In genomic region chr18:46416706-46417638, GRCh38 we compare ENCODE assay signal across 1 cellular context.
A peak's percentile ranks its signal among the peaks of the same experiment; 100 is the strongest.
TF ChIP-seq lines count a peak whose summit lies in the region.

No MANE protein-coding gene starts in this region.

TF ChIP-seq in K562, 482 proteins besides CTCF, POLR2A, EP300 and RAD21 (continued from another document and continues in another):
- TF ChIP-seq, protein P1, sequence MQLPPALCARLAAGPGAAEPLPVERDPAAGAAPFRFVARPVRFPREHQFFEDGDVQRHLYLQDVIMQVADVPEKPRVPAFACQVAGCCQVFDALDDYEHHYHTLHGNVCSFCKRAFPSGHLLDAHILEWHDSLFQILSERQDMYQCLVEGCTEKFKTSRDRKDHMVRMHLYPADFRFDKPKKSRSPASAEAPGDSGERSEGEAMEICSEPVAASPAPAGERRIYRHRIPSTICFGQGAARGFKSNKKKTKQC (CRISPR knock-in tag; IDR thresholded peaks at IDR 0.05): no peak
- TF ChIP-seq BCOR (IDR thresholded peaks at IDR 0.05): no peak; the same call in 1 of the 2 replicates
- TF ChIP-seq ZBTB43 (CRISPR knock-in tag; IDR thresholded peaks at IDR 0.05): no peak
- no peak for TF ChIP-seq ZNF431 (CRISPR knock-in tag; IDR thresholded peaks at IDR 0.05)
- TF ChIP-seq, protein P2, sequence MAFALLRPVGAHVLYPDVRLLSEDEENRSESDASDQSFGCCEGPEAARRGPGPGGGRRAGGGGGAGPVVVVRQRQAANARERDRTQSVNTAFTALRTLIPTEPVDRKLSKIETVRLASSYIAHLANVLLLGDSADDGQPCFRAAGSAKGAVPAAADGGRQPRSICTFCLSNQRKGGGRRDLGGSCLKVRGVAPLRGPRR (CRISPR knock-in tag; IDR thresholded peaks at IDR 0.05): no peak
- TF ChIP-seq FOXK1 (CRISPR knock-in tag; IDR thresholded peaks at IDR 0.05; ENCODE audit: borderline replicate concordance): no peak
- TF ChIP-seq, protein P3, sequence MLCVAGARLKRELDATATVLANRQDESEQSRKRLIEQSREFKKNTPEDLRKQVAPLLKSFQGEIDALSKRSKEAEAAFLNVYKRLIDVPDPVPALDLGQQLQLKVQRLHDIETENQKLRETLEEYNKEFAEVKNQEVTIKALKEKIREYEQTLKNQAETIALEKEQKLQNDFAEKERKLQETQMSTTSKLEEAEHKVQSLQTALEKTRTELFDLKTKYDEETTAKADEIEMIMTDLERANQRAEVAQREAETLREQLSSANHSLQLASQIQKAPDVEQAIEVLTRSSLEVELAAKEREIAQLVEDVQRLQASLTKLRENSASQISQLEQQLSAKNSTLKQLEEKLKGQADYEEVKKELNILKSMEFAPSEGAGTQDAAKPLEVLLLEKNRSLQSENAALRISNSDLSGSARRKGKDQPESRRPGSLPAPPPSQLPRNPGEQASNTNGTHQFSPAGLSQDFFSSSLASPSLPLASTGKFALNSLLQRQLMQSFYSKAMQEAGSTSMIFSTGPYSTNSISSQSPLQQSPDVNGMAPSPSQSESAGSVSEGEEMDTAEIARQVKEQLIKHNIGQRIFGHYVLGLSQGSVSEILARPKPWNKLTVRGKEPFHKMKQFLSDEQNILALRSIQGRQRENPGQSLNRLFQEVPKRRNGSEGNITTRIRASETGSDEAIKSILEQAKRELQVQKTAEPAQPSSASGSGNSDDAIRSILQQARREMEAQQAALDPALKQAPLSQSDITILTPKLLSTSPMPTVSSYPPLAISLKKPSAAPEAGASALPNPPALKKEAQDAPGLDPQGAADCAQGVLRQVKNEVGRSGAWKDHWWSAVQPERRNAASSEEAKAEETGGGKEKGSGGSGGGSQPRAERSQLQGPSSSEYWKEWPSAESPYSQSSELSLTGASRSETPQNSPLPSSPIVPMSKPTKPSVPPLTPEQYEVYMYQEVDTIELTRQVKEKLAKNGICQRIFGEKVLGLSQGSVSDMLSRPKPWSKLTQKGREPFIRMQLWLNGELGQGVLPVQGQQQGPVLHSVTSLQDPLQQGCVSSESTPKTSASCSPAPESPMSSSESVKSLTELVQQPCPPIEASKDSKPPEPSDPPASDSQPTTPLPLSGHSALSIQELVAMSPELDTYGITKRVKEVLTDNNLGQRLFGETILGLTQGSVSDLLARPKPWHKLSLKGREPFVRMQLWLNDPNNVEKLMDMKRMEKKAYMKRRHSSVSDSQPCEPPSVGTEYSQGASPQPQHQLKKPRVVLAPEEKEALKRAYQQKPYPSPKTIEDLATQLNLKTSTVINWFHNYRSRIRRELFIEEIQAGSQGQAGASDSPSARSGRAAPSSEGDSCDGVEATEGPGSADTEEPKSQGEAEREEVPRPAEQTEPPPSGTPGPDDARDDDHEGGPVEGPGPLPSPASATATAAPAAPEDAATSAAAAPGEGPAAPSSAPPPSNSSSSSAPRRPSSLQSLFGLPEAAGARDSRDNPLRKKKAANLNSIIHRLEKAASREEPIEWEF (CRISPR knock-in tag; IDR thresholded peaks at IDR 0.05): no peak
- no peak for TF ChIP-seq EGR1 (conservative IDR thresholded peaks at IDR 0.05)
- no peak for TF ChIP-seq HDAC8 (tag; IDR thresholded peaks at IDR 0.05)
- 0 out of 2 replicates have a peak, but pooled peaks have one; percentile 59 for TF ChIP-seq BACH1 (tag; IDR thresholded peaks at IDR 0.05)
- TF ChIP-seq ZNF780A (CRISPR knock-in tag; IDR thresholded peaks at IDR 0.05): no peak
- TF ChIP-seq ZNF589 (CRISPR knock-in tag; IDR thresholded peaks at IDR 0.05; ENCODE audit: low read depth): no peak
- TF ChIP-seq MCM7 (IDR thresholded peaks at IDR 0.05): no peak
- TF ChIP-seq, protein P4, sequence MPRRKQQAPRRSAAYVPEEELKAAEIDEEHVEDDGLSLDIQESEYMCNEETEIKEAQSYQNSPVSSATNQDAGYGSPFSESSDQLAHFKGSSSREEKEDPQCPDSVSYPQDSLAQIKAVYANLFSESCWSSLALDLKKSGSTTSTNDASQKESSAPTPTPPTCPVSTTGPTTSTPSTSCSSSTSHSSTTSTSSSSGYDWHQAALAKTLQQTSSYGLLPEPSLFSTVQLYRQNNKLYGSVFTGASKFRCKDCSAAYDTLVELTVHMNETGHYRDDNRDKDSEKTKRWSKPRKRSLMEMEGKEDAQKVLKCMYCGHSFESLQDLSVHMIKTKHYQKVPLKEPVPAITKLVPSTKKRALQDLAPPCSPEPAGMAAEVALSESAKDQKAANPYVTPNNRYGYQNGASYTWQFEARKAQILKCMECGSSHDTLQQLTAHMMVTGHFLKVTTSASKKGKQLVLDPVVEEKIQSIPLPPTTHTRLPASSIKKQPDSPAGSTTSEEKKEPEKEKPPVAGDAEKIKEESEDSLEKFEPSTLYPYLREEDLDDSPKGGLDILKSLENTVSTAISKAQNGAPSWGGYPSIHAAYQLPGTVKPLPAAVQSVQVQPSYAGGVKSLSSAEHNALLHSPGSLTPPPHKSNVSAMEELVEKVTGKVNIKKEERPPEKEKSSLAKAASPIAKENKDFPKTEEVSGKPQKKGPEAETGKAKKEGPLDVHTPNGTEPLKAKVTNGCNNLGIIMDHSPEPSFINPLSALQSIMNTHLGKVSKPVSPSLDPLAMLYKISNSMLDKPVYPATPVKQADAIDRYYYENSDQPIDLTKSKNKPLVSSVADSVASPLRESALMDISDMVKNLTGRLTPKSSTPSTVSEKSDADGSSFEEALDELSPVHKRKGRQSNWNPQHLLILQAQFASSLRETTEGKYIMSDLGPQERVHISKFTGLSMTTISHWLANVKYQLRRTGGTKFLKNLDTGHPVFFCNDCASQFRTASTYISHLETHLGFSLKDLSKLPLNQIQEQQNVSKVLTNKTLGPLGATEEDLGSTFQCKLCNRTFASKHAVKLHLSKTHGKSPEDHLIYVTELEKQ (CRISPR knock-in tag; IDR thresholded peaks at IDR 0.05): no peak
- TF ChIP-seq ZNF436 (CRISPR knock-in tag; IDR thresholded peaks at IDR 0.05): no peak
- peak; percentile 96 for TF ChIP-seq USF1 (CRISPR knock-in tag; IDR thresholded peaks at IDR 0.05)
- no peak for TF ChIP-seq ETS2 (tag; IDR thresholded peaks at IDR 0.05; ENCODE audit: borderline replicate concordance, poor library complexity, severe bottlenecking)
- no peak for TF ChIP-seq CCAR2 (IDR thresholded peaks at IDR 0.05; ENCODE audit: low read depth, low read length)
- no peak for TF ChIP-seq ZNF695 (CRISPR knock-in tag; IDR thresholded peaks at IDR 0.05)
- TF ChIP-seq ZNF778 (CRISPR knock-in tag; IDR thresholded peaks at IDR 0.05): no peak
- no peak for TF ChIP-seq ZNF407 (IDR thresholded peaks at IDR 0.05; ENCODE audit: low read depth)
- TF ChIP-seq, protein P5, sequence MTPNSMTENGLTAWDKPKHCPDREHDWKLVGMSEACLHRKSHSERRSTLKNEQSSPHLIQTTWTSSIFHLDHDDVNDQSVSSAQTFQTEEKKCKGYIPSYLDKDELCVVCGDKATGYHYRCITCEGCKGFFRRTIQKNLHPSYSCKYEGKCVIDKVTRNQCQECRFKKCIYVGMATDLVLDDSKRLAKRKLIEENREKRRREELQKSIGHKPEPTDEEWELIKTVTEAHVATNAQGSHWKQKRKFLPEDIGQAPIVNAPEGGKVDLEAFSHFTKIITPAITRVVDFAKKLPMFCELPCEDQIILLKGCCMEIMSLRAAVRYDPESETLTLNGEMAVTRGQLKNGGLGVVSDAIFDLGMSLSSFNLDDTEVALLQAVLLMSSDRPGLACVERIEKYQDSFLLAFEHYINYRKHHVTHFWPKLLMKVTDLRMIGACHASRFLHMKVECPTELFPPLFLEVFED (CRISPR knock-in tag; conservative IDR thresholded peaks at IDR 0.05): no peak
- TF ChIP-seq ZEB2 (IDR thresholded peaks at IDR 0.05): no peak
- no peak for TF ChIP-seq MTA3 (IDR thresholded peaks at IDR 0.05; ENCODE audit: borderline replicate concordance)
- TF ChIP-seq NFE2 (IDR thresholded peaks at IDR 0.05; ENCODE audit: low read depth): no peak
- no peak for TF ChIP-seq NKRF (IDR thresholded peaks at IDR 0.05; ENCODE audit: borderline replicate concordance)
- TF ChIP-seq ERF (CRISPR knock-in tag; IDR thresholded peaks at IDR 0.05): no peak
- no peak for TF ChIP-seq RFX7 (CRISPR knock-in tag; IDR thresholded peaks at IDR 0.05)
- no peak for TF ChIP-seq FOXJ2 (tag; IDR thresholded peaks at IDR 0.05)
- TF ChIP-seq POLR2AphosphoS5 (IDR thresholded peaks at IDR 0.05; ENCODE audit: control insufficient read depth, insufficient read depth, low read depth, low read length): no peak
